8 cellular contexts compared by ENCODE assay signal in the genomic region with DNA sequence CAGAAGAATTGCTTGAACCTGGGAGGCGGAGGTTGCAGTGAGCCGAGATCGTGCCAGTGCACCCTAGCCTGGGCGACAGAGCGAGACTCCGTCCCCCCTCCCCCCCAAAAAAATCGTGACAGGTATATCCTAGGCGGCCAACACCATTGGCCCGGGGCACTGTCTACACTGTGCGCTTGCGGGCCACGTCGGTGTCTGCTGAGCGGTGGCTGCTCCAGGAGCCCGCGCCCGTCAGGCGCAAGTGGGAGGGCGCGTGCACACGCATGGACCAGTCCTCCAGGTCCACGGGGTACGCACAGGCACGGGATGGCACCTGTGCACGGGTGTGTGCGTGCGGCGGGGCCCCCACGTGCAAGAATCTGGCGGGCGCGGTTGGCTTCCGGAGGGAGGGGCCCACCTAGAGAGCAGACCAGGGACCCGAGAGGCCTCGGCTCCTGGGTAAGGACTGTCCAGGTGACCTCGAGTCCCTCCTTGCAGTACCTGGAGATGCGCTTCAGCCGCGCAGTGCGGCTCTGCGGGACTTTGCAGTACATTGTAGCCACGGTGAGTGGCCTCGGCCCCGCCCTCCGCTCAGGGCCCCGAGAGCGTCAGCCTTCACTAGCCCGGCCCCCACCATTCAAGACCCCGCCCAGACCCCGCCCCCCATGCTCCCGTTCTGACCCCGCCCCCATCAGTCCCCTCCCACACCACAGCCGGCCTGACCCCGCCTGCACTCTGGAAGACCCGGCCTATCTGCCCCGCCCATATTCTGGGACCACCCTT. TPM values are rescaled to one million over a fixed set of nuclear protein-coding genes. Genes with fewer than 3 reads are reported as not detected.
DNase-seq lines count a peak whose midpoint lies in the region; ATAC-seq and TF ChIP-seq lines count a peak whose summit lies in the region.

No MANE protein-coding gene starts in this region.

- 0% methylated on average over 1 of the region's 56 CpGs for WGBS in right lobe of liver (ENCODE audit: insufficient coverage, low coverage, low lambda C conversion rate, missing lambda C conversion rate)
- 11% methylated on average over 28 of the region's 56 CpGs for WGBS in suprapubic skin

- H3K27me3 ChIP-seq in right lobe of liver (peaks cover 0 to 26% of the 10 kb centered on the region in 2 donors), suprapubic skin (peaks cover 71% of the 10 kb centered on the region)

- H3K4me1 ChIP-seq in right lobe of liver (no peaks in the 10 kb centered on the region), suprapubic skin (peaks cover 26% of the 10 kb centered on the region)

- ATAC-seq in Right ventricle myocardium inferior (no peak), left ventricle myocardium superior (no peak), right lobe of liver (peak in 3 of 4 donors; percentile 28 to 64 (median 47))

- intact Hi-C loops in Right ventricle myocardium inferior (cut with DNase I) = no loop called here
- intact Hi-C loops in left ventricle myocardium superior (cut with micrococcal nuclease) = no loop called here
- intact Hi-C loops in right lobe of liver (cut with DNase I) = loop anchor here in 1 of 2 donors (5.0 kb wide), 1 partner anchor 58 kb away; the partner anchor contains the start of gene CCDC124

- TF ChIP-seq EP300 in suprapubic skin (IDR thresholded peaks at IDR 0.05) = no peak

- TF ChIP-seq POLR2A in right lobe of liver (IDR thresholded peaks at IDR 0.05) (no peak), suprapubic skin (IDR thresholded peaks at IDR 0.05) (no peak)

- in situ Hi-C loops in SK-MEL-5 (cut with HindIII; ENCODE audit: low pct_unique_long_range_greater_than_20kb, low sequenced_read_pairs) = no loop called here

- no peak overlapping the region for H3K27ac ChIP-seq in right lobe of liver
- no peak overlapping the region for H3K27ac ChIP-seq in suprapubic skin

- H3K9me3 ChIP-seq in right lobe of liver = no peaks in the 10 kb centered on the region
- no peaks in the 10 kb centered on the region for H3K9me3 ChIP-seq in suprapubic skin

- TF ChIP-seq CTCF in right lobe of liver (IDR thresholded peaks at IDR 0.05) (no peak), suprapubic skin (IDR thresholded peaks at IDR 0.05) (no peak)

- H3K4me3 ChIP-seq in right lobe of liver = no peak overlapping the region
- peak overlapping the region; percentile 36 for H3K4me3 ChIP-seq in suprapubic skin

- peak; percentile 54 for DNase-seq in Right ventricle myocardium inferior (ENCODE audit: missing footprints)
- no peak for DNase-seq in left ventricle myocardium superior
- DNase-seq in SK-MEL-5 (ENCODE audit: low read depth, low spot score) = peak; percentile 63
- DNase-seq in activated naive CD4-positive, alpha-beta T cell treated with Interleukin-2 at 50 U/mL for 16 hours = peak; percentile 71
- no peak for DNase-seq in right lobe of liver
- no peak for DNase-seq in suprapubic skin (ENCODE audit: low spot score in 2 of 2)
- DNase-seq in mesenteric fat pad (ENCODE audit: low spot score) = no peak
- no peak for DNase-seq in amygdala (lab: John Stamatoyannopoulos, UW)

- H3K36me3 ChIP-seq in right lobe of liver (no peaks in the 10 kb centered on the region), suprapubic skin (no peaks in the 10 kb centered on the region)

RNA-seq across cellular contexts. Expression of gene SLC5A5, which starts 2.1 kb away (rescaled TPM):
- total RNA-seq in Right ventricle myocardium inferior (not detected), left ventricle myocardium superior (not detected), right lobe of liver (not detected), suprapubic skin (not detected), mesenteric fat pad (0.22 TPM)
- total RNA-seq in SK-MEL-5 (2014; rRNA removed; shearing (Covaris generic)) = 0.11 TPM in 1 of 2 replicates, not detected in the other
- 0.02 TPM in 1 of 2 replicates, not detected in the other for polyA plus RNA-seq in SK-MEL-5 (2015; cell fraction: cytosol; rRNA removed)
- polyA plus RNA-seq in SK-MEL-5 (2015; cell fraction: nucleus; rRNA removed) = not detected in 2 replicates

RNA-seq across cellular contexts. Expression of gene RPL18A, which starts 14.1 kb away (rescaled TPM):
- total RNA-seq in Right ventricle myocardium inferior (860 TPM), left ventricle myocardium superior (720 TPM), right lobe of liver (100 to 1,000 TPM; 449 to 778 (median 494) TPM), suprapubic skin (1,000 to 10,000 TPM; 1,229 to 2,185 (median 2,114) TPM), mesenteric fat pad (1,467 TPM)
- 1,450 and 1,494 TPM in 2 replicates for total RNA-seq in SK-MEL-5 (2014; rRNA removed; shearing (Covaris generic))
- polyA plus RNA-seq in SK-MEL-5 (2015; cell fraction: cytosol; rRNA removed) = 1,159 and 1,905 TPM in 2 replicates
- polyA plus RNA-seq in SK-MEL-5 (2015; cell fraction: nucleus; rRNA removed) = 246 and 294 TPM in 2 replicates

RNA-seq across cellular contexts. Expression of gene JAK3, which starts 26.1 kb away (rescaled TPM):
- total RNA-seq in Right ventricle myocardium inferior = 1.9 TPM
- total RNA-seq in left ventricle myocardium superior = 1.5 TPM
- 0.24 and 0.48 TPM in 2 replicates for total RNA-seq in SK-MEL-5 (2014; rRNA removed; shearing (Covaris generic))
- polyA plus RNA-seq in SK-MEL-5 (2015; cell fraction: cytosol; rRNA removed) = 0.54 and 0.62 TPM in 2 replicates
- 4.3 and 5.7 TPM in 2 replicates for polyA plus RNA-seq in SK-MEL-5 (2015; cell fraction: nucleus; rRNA removed)
- 1 to 10 TPM; 1.1 to 5.5 (median 2.3) TPM for total RNA-seq in right lobe of liver
- 1 to 10 TPM; 1.0 to 4.0 (median 1.7) TPM for total RNA-seq in suprapubic skin
- total RNA-seq in mesenteric fat pad = 20.1 TPM

RNA-seq across cellular contexts. Expression of gene INSL3, which starts 52.5 kb away (rescaled TPM):
- not detected for total RNA-seq in Right ventricle myocardium inferior
- not detected for total RNA-seq in left ventricle myocardium superior
- total RNA-seq in SK-MEL-5 (2014; rRNA removed; shearing (Covaris generic)) = not detected in 2 replicates
- not detected in 2 replicates for polyA plus RNA-seq in SK-MEL-5 (2015; cell fraction: cytosol; rRNA removed)
- polyA plus RNA-seq in SK-MEL-5 (2015; cell fraction: nucleus; rRNA removed) = not detected in 2 replicates
- total RNA-seq in right lobe of liver = not detected
- not detected for total RNA-seq in suprapubic skin
- total RNA-seq in mesenteric fat pad = 0.61 TPM

RNA-seq across cellular contexts. Expression of gene CCDC124, which starts 59.0 kb away (rescaled TPM):
- total RNA-seq in Right ventricle myocardium inferior (85.9 TPM), left ventricle myocardium superior (83.9 TPM), right lobe of liver (10 to 100 TPM; 20.6 to 45.3 (median 30.7) TPM), suprapubic skin (10 to 100 TPM; 24.3 to 42.7 (median 33.1) TPM), mesenteric fat pad (78.9 TPM)
- 21.4 and 30.0 TPM in 2 replicates for total RNA-seq in SK-MEL-5 (2014; rRNA removed; shearing (Covaris generic))
- polyA plus RNA-seq in SK-MEL-5 (2015; cell fraction: cytosol; rRNA removed) = 125 and 147 TPM in 2 replicates
- 32.7 and 39.1 TPM in 2 replicates for polyA plus RNA-seq in SK-MEL-5 (2015; cell fraction: nucleus; rRNA removed)

Comparison
In these comparisons a context has a peak if more than half of its experiments do, and no peak if none do; other contexts are left out.
1. DNase-seq: peak in Right ventricle myocardium inferior (single experiment), SK-MEL-5 (single experiment) and activated naive CD4-positive, alpha-beta T cell treated with Interleukin-2 at 50 U/mL for 16 hours (single experiment); none in left ventricle myocardium superior (single experiment), right lobe of liver (0 of 3), suprapubic skin (0 of 2), mesenteric fat pad (single experiment) and amygdala (0 of 56).
2. ATAC-seq: peak in right lobe of liver (3 of 4); none in Right ventricle myocardium inferior (single experiment) and left ventricle myocardium superior (single experiment).